10 cellular contexts compared by ENCODE assay signal in the genomic region with DNA sequence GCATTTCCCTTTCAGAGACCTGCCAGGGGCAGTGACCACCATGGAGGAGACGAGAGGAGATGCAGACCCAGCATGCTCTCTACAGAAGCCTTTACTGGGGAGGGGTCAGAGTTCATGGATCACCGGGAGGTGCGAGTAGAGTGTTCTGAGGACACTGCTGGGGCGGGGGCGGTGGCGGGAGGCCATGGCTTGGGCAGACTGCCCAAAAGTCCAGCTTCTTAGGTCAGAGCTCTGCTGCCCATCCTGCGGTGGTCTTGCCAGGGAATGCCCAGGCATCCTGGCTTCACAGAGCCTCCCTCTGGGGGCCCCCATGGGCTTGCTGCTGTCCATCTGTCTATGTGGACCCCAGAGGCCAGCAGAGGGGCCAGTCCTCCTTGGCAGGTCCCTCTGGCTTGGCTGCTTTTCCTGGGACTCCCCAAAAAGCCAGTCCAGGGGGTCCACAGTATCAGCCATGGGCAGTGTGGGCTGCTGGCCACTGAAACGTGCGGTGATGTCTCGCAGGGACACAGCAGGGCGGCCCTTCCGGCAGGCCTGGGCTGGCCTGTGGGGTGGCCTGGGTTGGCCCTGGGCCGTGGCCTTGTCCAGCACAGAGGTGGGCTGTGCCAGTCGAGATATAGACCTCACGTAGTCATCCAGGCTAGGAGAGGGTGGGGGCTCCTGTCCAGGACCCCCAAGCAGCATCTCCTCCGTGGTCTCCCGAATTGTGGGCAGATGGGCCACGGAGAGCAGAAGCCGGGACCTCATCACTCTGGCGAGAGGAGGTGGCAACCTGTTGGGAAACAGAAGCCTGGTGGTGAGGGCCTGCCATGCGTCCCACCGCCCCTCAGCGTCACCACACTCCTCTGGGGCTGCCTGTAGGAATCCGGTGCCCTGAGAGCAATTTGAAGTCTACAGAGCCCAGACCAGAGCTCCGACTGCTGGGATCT. TPM values are rescaled to one million over a fixed set of nuclear protein-coding genes. Genes with fewer than 3 reads are reported as not detected.
DNase-seq lines count a peak whose midpoint lies in the region; ATAC-seq and TF ChIP-seq lines count a peak whose summit lies in the region.
"Had no signal": no experiment of that assay in that cellular context is flagged by ENCODE, and none has a peak within 500 bp of the region (broad histone marks: within the 10 kb centered on the region; RNA-seq: fewer than 3 reads in every experiment).

No MANE protein-coding gene starts in this region.

- POLR2A ChIA-PET in Panc1 (lab: Charles Lee) = no interaction called here

- H3K9me3 Mint-ChIP-seq in endodermal cell = no peaks in the 10 kb centered on the region
- H3K9me3 Mint-ChIP-seq: effector memory CD8-positive, alpha-beta T cell had no signal

- CTCF ChIA-PET in Panc1 (lab: Charles Lee) = interaction anchor here (1.4 to 2.3 kb wide), 2 partner anchors 44 to 45 kb away, joined by 4 to 17 read pairs; no protein-coding TSS in a partner anchor

- no peaks in the 10 kb centered on the region for H3K27me3 ChIP-seq in Panc1 (ENCODE audit: control insufficient read depth, insufficient read depth, low read length)
- H3K27me3 ChIP-seq in endodermal cell (ENCODE audit: control insufficient read depth, insufficient read depth, low read length, poor library complexity, severe bottlenecking) = no peaks in the 10 kb centered on the region
- no peaks in the 10 kb centered on the region for H3K27me3 ChIP-seq in mucosa of rectum (ENCODE audit: control insufficient read depth in 2 of 2, insufficient read depth in 2 of 2, low read length in 2 of 2)
- no peaks in the 10 kb centered on the region for H3K27me3 ChIP-seq in tibial artery

- in situ Hi-C loops in Panc1 (cut with HindIII; ENCODE audit: low pct_unique_long_range_greater_than_20kb, low sequenced_read_pairs) = no loop called here

- peak overlapping the region; percentile 38 to 83 for H3K4me3 ChIP-seq in Panc1 (ENCODE audit: low read depth in 2 of 2, low read length in 2 of 2)
- H3K4me3 ChIP-seq in endodermal cell (ENCODE audit: low read length) = no peak overlapping the region
- H3K4me3 ChIP-seq in mucosa of rectum (ENCODE audit: low read length in 2 of 2) = peak overlapping the region; percentile 67 to 68
- H3K4me3 ChIP-seq in tibial artery = peak overlapping the region; percentile 72 to 85

- peaks cover 4% of the 10 kb centered on the region for H3K27me3 Mint-ChIP-seq in endodermal cell (ENCODE audit: insufficient read depth)
- H3K27me3 Mint-ChIP-seq: effector memory CD8-positive, alpha-beta T cell had no signal

- no TSS peak for BruUV-seq in Panc1 (replicated peaks; lab: Mats Ljungman, UMichigan)

- H3K36me3 ChIP-seq in Panc1 (ENCODE audit: control insufficient read depth, insufficient read depth, low read length) (no peaks in the 10 kb centered on the region), endodermal cell (ENCODE audit: control insufficient read depth, insufficient read depth, low read length) (no peaks in the 10 kb centered on the region), mucosa of rectum (ENCODE audit: control insufficient read depth in 2 of 2, insufficient read depth in 2 of 2, low read length in 2 of 2) (peaks cover 0 to 3% of the 10 kb centered on the region in 2 donors), tibial artery (peaks cover 7 to 23% (median 18%) of the 10 kb centered on the region in 3 donors)

- H3K9ac ChIP-seq in endodermal cell (ENCODE audit: extremely low read depth, low read length, poor library complexity, severe bottlenecking) = no peak overlapping the region
- H3K9ac ChIP-seq in mucosa of rectum (ENCODE audit: low read depth in 1 of 2, low read length in 2 of 2) = peak overlapping the region; percentile 20 to 78

- H3K36me3 Mint-ChIP-seq in endodermal cell (ENCODE audit: low read depth) = no peaks in the 10 kb centered on the region

- no peak for DNase-seq in Panc1 (ENCODE audit: low read depth, low spot score)
- DNase-seq in endodermal cell = no peak
- DNase-seq in tibial artery = peak; percentile 34 to 78
- no peak for DNase-seq in activated gamma-delta T cell (lab: John Stamatoyannopoulos, UW)
- DNase-seq: activated CD4-positive, alpha-beta T cell treated with anti-CD3 and anti-CD28 coated beads for 48 hours; effector memory CD8-positive, alpha-beta T cell; NCI-H2227 treated with DMSO at 0.1 percent for 48 hours had no signal

- TF ChIP-seq CTCF in Panc1 (IDR thresholded peaks at IDR 0.05) (no peak), endodermal cell (conservative IDR thresholded peaks at IDR 0.05) (peak; percentile 46), tibial artery (IDR thresholded peaks at IDR 0.05) (peak; percentile 14 to 21)

- H3K4me1 ChIP-seq in Panc1 (ENCODE audit: control insufficient read depth, insufficient read depth, low read length) (peaks cover 81% of the 10 kb centered on the region), endodermal cell (ENCODE audit: control insufficient read depth, insufficient read depth, low read length) (peaks cover 25% of the 10 kb centered on the region), mucosa of rectum (ENCODE audit: control insufficient read depth in 2 of 2, insufficient read depth in 2 of 2, low read length in 2 of 2) (peaks cover 40 to 63% of the 10 kb centered on the region in 2 donors), tibial artery (peaks cover 11 to 80% (median 61%) of the 10 kb centered on the region in 4 donors)

- peak overlapping the region; percentile 38 for H3K4me3 Mint-ChIP-seq in endodermal cell
- H3K4me3 Mint-ChIP-seq: effector memory CD8-positive, alpha-beta T cell had no signal

- H3K27ac ChIP-seq in Panc1 (ENCODE audit: low read length) = peak overlapping the region; percentile 76
- H3K27ac ChIP-seq in endodermal cell (ENCODE audit: low read depth, low read length) = no peak overlapping the region
- H3K27ac ChIP-seq in mucosa of rectum (ENCODE audit: low read depth in 2 of 2, low read length in 2 of 2) = peak overlapping the region; percentile 77 to 85
- peak overlapping the region; percentile 90 to 96 for H3K27ac ChIP-seq in tibial artery

- no peaks in the 10 kb centered on the region for H3K9me3 ChIP-seq in Panc1 (ENCODE audit: control insufficient read depth, insufficient read depth, low read depth, low read length)
- no peaks in the 10 kb centered on the region for H3K9me3 ChIP-seq in endodermal cell (ENCODE audit: control insufficient read depth, low read length)
- H3K9me3 ChIP-seq in mucosa of rectum (ENCODE audit: control insufficient read depth in 2 of 2, low read length in 2 of 2) = no peaks in the 10 kb centered on the region
- no peaks in the 10 kb centered on the region for H3K9me3 ChIP-seq in tibial artery

- 90 to 93% methylated on average over 19 to 25 of the region's 25 CpGs for WGBS in endodermal cell (ENCODE audit: insufficient coverage in 1 of 2, insufficient read length in 1 of 2), 2 experiments

- H3K27ac Mint-ChIP-seq in endodermal cell = peak overlapping the region; percentile 24
- H3K27ac Mint-ChIP-seq: effector memory CD8-positive, alpha-beta T cell had no signal

- H3K4me1 Mint-ChIP-seq in endodermal cell = peaks cover 46% of the 10 kb centered on the region

- no peak for ATAC-seq in Panc1
- no peak for ATAC-seq in GM21737 (IDR thresholded peaks at IDR 0.05; ENCODE audit: unreplicated experiment)
- ATAC-seq in HG03520 (IDR thresholded peaks at IDR 0.05; ENCODE audit: unreplicated experiment) = no peak
- ATAC-seq: effector memory CD8-positive, alpha-beta T cell had no signal

- intact Hi-C loops in Panc1 (cut with micrococcal nuclease; ENCODE audit: unreplicated experiment) = no loop called here
- intact Hi-C loops in tibial artery (cut with DNase I; ENCODE audit: low total_unique reads) = loop anchor here (10.0 kb wide), 1 partner anchor 103 kb away; no protein-coding TSS in a partner anchor

RNA-seq across cellular contexts. Expression of gene DEPP1, which starts 1.1 kb away (rescaled TPM):
- 16.6 TPM for total RNA-seq in Panc1 (2021; ENCODE audit: unreplicated experiment)
- polyA plus RNA-seq in Panc1 (2012; ENCODE audit: insufficient read length) = 26.2 TPM
- 1 to 10 TPM; 1.3 to 2.6 TPM for total RNA-seq in endodermal cell
- 0.89 TPM for polyA plus RNA-seq in endodermal cell (2013, experiment 1 of 2)
- 1.2 TPM for polyA plus RNA-seq in endodermal cell (2013, experiment 2 of 2)

RNA-seq across cellular contexts. Expression of gene RASSF4, which starts 17.9 kb away (rescaled TPM):
- 13.9 TPM for total RNA-seq in Panc1 (2021; ENCODE audit: unreplicated experiment)
- 15.7 TPM for polyA plus RNA-seq in Panc1 (2012; ENCODE audit: insufficient read length)
- total RNA-seq in endodermal cell = 10 to 100 TPM in 1 of 2 donors, 1 to 10 TPM in 1; 5.2 to 14.1 TPM
- 17.2 TPM for polyA plus RNA-seq in endodermal cell (2013, experiment 1 of 2)
- 20.0 TPM for polyA plus RNA-seq in endodermal cell (2013, experiment 2 of 2)

RNA-seq across cellular contexts. Expression of gene ZNF22, which starts 23.2 kb away (rescaled TPM):
- total RNA-seq in Panc1 (2021; ENCODE audit: unreplicated experiment) (14.6 TPM), endodermal cell (10 to 100 TPM; 35.5 to 42.5 TPM)
- 7.9 TPM for polyA plus RNA-seq in Panc1 (2012; ENCODE audit: insufficient read length)
- polyA plus RNA-seq in endodermal cell (2013, experiment 1 of 2) = 59.3 TPM
- 54.5 TPM for polyA plus RNA-seq in endodermal cell (2013, experiment 2 of 2)

Comparison
In these comparisons a context has a peak if more than half of its experiments do, and no peak if none do; other contexts are left out.
1. DNase-seq: peak in tibial artery (2 of 2); none in Panc1 (single experiment), endodermal cell (single experiment) and activated gamma-delta T cell (single experiment).